ENCODE assay signal across 8 cellular contexts in the genomic region with DNA sequence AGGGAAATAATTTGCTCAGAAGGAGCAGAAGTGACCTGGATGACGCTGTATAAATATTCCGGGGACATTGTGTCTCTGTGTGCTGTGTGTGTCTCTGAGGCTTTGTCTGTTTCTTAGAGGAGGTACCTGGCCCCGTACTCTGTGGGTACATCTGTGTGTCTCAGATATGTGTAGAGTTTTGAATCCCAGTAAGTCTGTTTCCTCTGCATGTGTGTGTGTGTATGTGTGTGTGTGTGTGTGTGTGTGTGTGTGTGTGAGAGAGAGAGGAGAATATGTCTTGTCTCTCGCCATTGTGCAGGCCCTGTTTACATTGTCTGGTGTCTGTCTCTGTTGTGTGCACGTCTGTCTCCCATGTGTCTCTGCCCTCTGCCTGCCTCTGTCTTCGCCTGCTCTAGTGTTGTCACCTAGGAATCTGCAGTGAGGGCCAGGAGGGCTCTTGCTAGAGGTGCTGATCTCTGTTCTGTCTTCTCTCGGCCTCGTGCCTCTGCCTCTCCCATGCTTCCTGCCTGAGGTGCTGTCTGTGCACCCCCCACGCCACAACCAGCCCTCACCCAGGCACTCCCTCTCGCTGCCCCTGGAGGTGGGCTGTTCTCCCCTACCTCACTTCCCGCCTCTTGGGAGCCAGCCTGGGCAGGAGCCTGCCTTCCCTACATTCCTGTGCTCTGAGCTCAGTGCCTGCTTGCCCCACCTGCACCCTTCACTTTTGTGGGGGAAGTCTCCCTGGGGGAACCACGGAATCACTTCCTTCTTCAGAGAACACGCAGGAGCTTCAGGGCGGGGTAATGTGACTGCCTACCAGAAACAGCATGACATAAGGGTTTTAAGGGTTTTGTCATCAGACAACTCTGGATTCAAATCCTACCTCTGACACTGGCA.
DNase-seq lines count a peak whose midpoint lies in the region; ATAC-seq and TF ChIP-seq lines count a peak whose summit lies in the region.

No MANE protein-coding gene starts in this region.

- DNase-seq in NOMO-1 (lab: John Stamatoyannopoulos, UW; ENCODE audit: unreplicated experiment in 2 of 2) (peak; percentile 60 to 85), head of caudate nucleus (peak in 35 of 42 donors; percentile 40 to 87 (median 65)), retinal pigment epithelial cell (ENCODE audit: low read depth) (no peak), NCI-H69 (lab: John Stamatoyannopoulos, UW) (no peak)
- peak; percentile 78 for DNase-seq in activated effector memory CD4-positive, alpha-beta T cell treated with anti-CD3 and anti-CD28 coated beads, Interleukin-2, amount 50 U/mL, for 16 hours

- intact Hi-C loops in head of caudate nucleus (cut with DNase I) = no loop called here

- TF ChIP-seq CTCF in retinal pigment epithelial cell (conservative IDR thresholded peaks at IDR 0.05; ENCODE audit: low read depth, low read length) = no peak

- H3K4me3 ChIP-seq in retinal pigment epithelial cell (ENCODE audit: low read length) = peak overlapping the region; percentile 38

- ATAC-seq in GM18868 (IDR thresholded peaks at IDR 0.05; ENCODE audit: unreplicated experiment) (peak; percentile 58), HG03521 (IDR thresholded peaks at IDR 0.05; ENCODE audit: unreplicated experiment) (no peak), HG03457 (IDR thresholded peaks at IDR 0.05; ENCODE audit: unreplicated experiment) (no peak)

Comparison
In these comparisons a context has a peak if more than half of its experiments do, and no peak if none do; other contexts are left out.
1. DNase-seq: peak in NOMO-1 (2 of 2), activated effector memory CD4-positive, alpha-beta T cell treated with anti-CD3 and anti-CD28 coated beads, Interleukin-2, amount 50 U/mL, for 16 hours (single experiment) and head of caudate nucleus (35 of 42); none in retinal pigment epithelial cell (single experiment) and NCI-H69 (single experiment).